15 cellular contexts compared by ENCODE assay signal in genomic region chr1:214569357-214570004, GRCh38. TPM values are rescaled to one million over a fixed set of nuclear protein-coding genes. Genes with fewer than 3 reads are reported as not detected.
DNase-seq lines count a peak whose midpoint lies in the region; ATAC-seq and TF ChIP-seq lines count a peak whose summit lies in the region.
"Had no signal": no experiment of that assay in that cellular context is flagged by ENCODE, and none has a peak within 500 bp of the region (broad histone marks: within the 10 kb centered on the region; RNA-seq: fewer than 3 reads in every experiment).

No MANE protein-coding gene starts in this region.

- no TSS peak for BruUV-seq in MCF 10A (replicated peaks; lab: Mats Ljungman, UMichigan)

- DNase-seq in MCF 10A (ENCODE audit: unreplicated experiment), result peak; percentile 66
- no peak for DNase-seq in breast epithelium (ENCODE audit: low spot score in 2 of 2)
- peak; percentile 27 for DNase-seq in fibroblast of gingiva (ENCODE audit: low read depth)
- DNase-seq in stromal cell of bone marrow (ENCODE audit: low read depth), result peak; percentile 54
- no peak for DNase-seq in activated CD4-positive, CD25-positive, alpha-beta regulatory T cell (lab: John Stamatoyannopoulos, UW)
- no peak for DNase-seq in cortex of kidney (lab: John Stamatoyannopoulos, UW)
- no peak for DNase-seq in NCI-H2196 (lab: John Stamatoyannopoulos, UW; ENCODE audit: unreplicated experiment)
- DNase-seq: anterior cingulate cortex; NCI-H1694; NCI-H526 treated with DMSO at 0.1 percent for 48 hours; stimulated activated naive B cell treated with anti-CD40 and anti-IgM and Interleukin-4, amounts not matched to agents 10 μg/mL and 1 μg/mL and 100 μg/mL, for 72 hours had no signal

- H3K27ac ChIP-seq in breast epithelium, result peak overlapping the region in 1 of 2 donors; percentile 8
- H3K27ac ChIP-seq: gastroesophageal sphincter had no signal

- peak overlapping the region; percentile 12 for H3K4me3 Mint-ChIP-seq in MCF 10A (ENCODE audit: unreplicated experiment)
- H3K4me3 Mint-ChIP-seq: stimulated activated naive B cell treated with anti-CD40 and anti-IgM and Interleukin-4, amounts not matched to agents 10 μg/mL and 1 μg/mL and 100 μg/mL, for 72 hours; T-helper 2 cell treated with Interferon-gamma antibody and Interleukin-4, amounts not matched to agents 5 μg/mL and 100 μg/mL, for 36 hours had no signal

- H3K4me1 Mint-ChIP-seq in MCF 10A (ENCODE audit: insufficient read depth, unreplicated experiment), result peaks cover 80% of the 10 kb centered on the region
- H3K4me1 Mint-ChIP-seq: stimulated activated naive B cell treated with anti-CD40 and anti-IgM and Interleukin-4, amounts not matched to agents 10 μg/mL and 1 μg/mL and 100 μg/mL, for 72 hours had no signal

- H3K27me3 Mint-ChIP-seq in MCF 10A (ENCODE audit: insufficient read depth, unreplicated experiment), result no peaks in the 10 kb centered on the region

- no peak overlapping the region for H3K4me3 ChIP-seq in breast epithelium
- H3K4me3 ChIP-seq: gastroesophageal sphincter had no signal

- intact Hi-C loops in MCF 10A (cut with micrococcal nuclease), result no loop called here
- intact Hi-C loops in breast epithelium (cut with DNase I; ENCODE audit: low total_unique reads), result no loop called here

- CTCF ChIA-PET in MCF 10A (lab: Yijun Ruan, JAX), result interaction anchor here (0.6 to 15.0 kb wide), 8 partner anchors 14 to 1939 kb away, joined by 3 to 291 read pairs (median 4); partner anchors contain the start of gene PTPN14

- H3K9me3 ChIP-seq in breast epithelium, result no peaks in the 10 kb centered on the region
- H3K9me3 ChIP-seq: gastroesophageal sphincter had no signal

- TF ChIP-seq CTCF in MCF 10A (IDR thresholded peaks at IDR 0.05; ENCODE audit: unreplicated experiment) (no peak), breast epithelium (IDR thresholded peaks at IDR 0.05) (no peak)

- peak; percentile 82 for ATAC-seq in SK-N-SH treated with all-trans-retinoic acid at 6 μM for 48 hours
- ATAC-seq: gastroesophageal sphincter; sciatic nerve; stimulated activated naive B cell treated with anti-CD40 and anti-IgM and Interleukin-4, amounts not matched to agents 10 μg/mL and 1 μg/mL and 100 μg/mL, for 72 hours had no signal

- POLR2A ChIA-PET in MCF 10A (lab: Yijun Ruan, JAX), result interaction anchor here (0.6 to 31.1 kb wide), 10 partner anchors 6 to 232 kb away, joined by 3 to 2189 read pairs (median 38); partner anchors contain the start of gene PTPN14

- TF ChIP-seq POLR2A in breast epithelium (IDR thresholded peaks at IDR 0.05), result no peak

- peaks cover 0 to 3% of the 10 kb centered on the region in 2 donors for H3K4me1 ChIP-seq in breast epithelium
- H3K4me1 ChIP-seq: gastroesophageal sphincter had no signal

- peaks cover 10% of the 10 kb centered on the region for H3K36me3 Mint-ChIP-seq in MCF 10A (ENCODE audit: insufficient read depth, unreplicated experiment)
- H3K36me3 Mint-ChIP-seq: stimulated activated naive B cell treated with anti-CD40 and anti-IgM and Interleukin-4, amounts not matched to agents 10 μg/mL and 1 μg/mL and 100 μg/mL, for 72 hours had no signal

- H3K27ac Mint-ChIP-seq in MCF 10A (ENCODE audit: low read depth, unreplicated experiment), result peak overlapping the region; percentile 36
- H3K27ac Mint-ChIP-seq: stimulated activated naive B cell treated with anti-CD40 and anti-IgM and Interleukin-4, amounts not matched to agents 10 μg/mL and 1 μg/mL and 100 μg/mL, for 72 hours; T-helper 2 cell treated with Interferon-gamma antibody and Interleukin-4, amounts not matched to agents 5 μg/mL and 100 μg/mL, for 36 hours had no signal

- H3K9me3 Mint-ChIP-seq in MCF 10A (ENCODE audit: unreplicated experiment), result no peaks in the 10 kb centered on the region

- H3K27me3 ChIP-seq in breast epithelium, result no peaks in the 10 kb centered on the region
- H3K27me3 ChIP-seq: gastroesophageal sphincter had no signal

- H3K36me3 ChIP-seq in breast epithelium, result no peaks in the 10 kb centered on the region
- H3K36me3 ChIP-seq: gastroesophageal sphincter had no signal

TF ChIP-seq in SK-N-SH treated with all-trans-retinoic acid at 6 μM for 48 hours, 23 proteins besides CTCF, POLR2A, EP300 and RAD21:
- TF ChIP-seq ARNTL (CRISPR knock-in tag; IDR thresholded peaks at IDR 0.05; ENCODE audit: borderline replicate concordance, low read depth) (no peak), CREB5 (CRISPR knock-in tag; IDR thresholded peaks at IDR 0.05; ENCODE audit: low read depth) (no peak)

RNA-seq across cellular contexts. Expression of gene PTPN14, which starts 18.1 kb away (rescaled TPM):
- total RNA-seq in MCF 10A (2022) (240 and 243 TPM in 2 replicates), breast epithelium (10 to 100 TPM; 30.4 to 57.4 (median 49.5) TPM)

RNA-seq across cellular contexts. Expression of gene CENPF, which starts 33.5 kb away (rescaled TPM):
- total RNA-seq in MCF 10A (2022), result 88.8 and 135 TPM in 2 replicates
- total RNA-seq in breast epithelium, result 1 to 10 TPM; 1.3 to 4.0 (median 1.9) TPM

Comparison
In these comparisons a context has a peak if more than half of its experiments do, and no peak if none do; other contexts are left out.
1. DNase-seq: peak in MCF 10A (single experiment), fibroblast of gingiva (single experiment) and stromal cell of bone marrow (single experiment); none in breast epithelium (0 of 2), activated CD4-positive, CD25-positive, alpha-beta regulatory T cell (0 of 4), cortex of kidney (single experiment) and NCI-H2196 (single experiment).
2. RNA of gene CENPF, which starts 33.5 kb away (total RNA-seq): 88.8 to 135 TPM in MCF 10A; 1.3 to 4.0 TPM in breast epithelium; every median in the first group is over 10 times any median in the second.